11 cellular contexts compared by ENCODE assay signal in genomic region chr2:219551412-219551811, GRCh38. TPM values are rescaled to one million over a fixed set of nuclear protein-coding genes. Genes with fewer than 3 reads are reported as not detected.
DNase-seq lines count a peak whose midpoint lies in the region; ATAC-seq and TF ChIP-seq lines count a peak whose summit lies in the region.
"Had no signal": no experiment of that assay in that cellular context is flagged by ENCODE, and none has a peak within 500 bp of the region (broad histone marks: within the 10 kb centered on the region; RNA-seq: fewer than 3 reads in every experiment).

No MANE protein-coding gene starts in this region.

- TF ChIP-seq POLR2A in erythroblast (IDR thresholded peaks at IDR 0.05; ENCODE audit: low read length), result no peak

- H3K27ac ChIP-seq in effector memory CD4-positive, alpha-beta T cell (ENCODE audit: insufficient read depth, low read length, poor library complexity, severe bottlenecking), result no peak overlapping the region
- H3K27ac ChIP-seq in CD4-positive, alpha-beta T cell (ENCODE audit: low read depth, low read length), result no peak overlapping the region
- H3K27ac ChIP-seq: cardiac muscle cell had no signal

- intact Hi-C loops in CD4-positive, alpha-beta T cell (cut with DNase I, micrococcal nuclease), result no loop called here

- no peak overlapping the region for H3K4me3 ChIP-seq in effector memory CD4-positive, alpha-beta T cell (ENCODE audit: insufficient read depth, low read depth, low read length, poor library complexity, severe bottlenecking)

- H3K4me1 Mint-ChIP-seq in osteocyte (ENCODE audit: unreplicated experiment), result peaks cover 15% of the 10 kb centered on the region
- peaks cover 17% of the 10 kb centered on the region for H3K4me1 Mint-ChIP-seq in CD4-positive, alpha-beta T cell (ENCODE audit: low read depth)

- H3K36me3 ChIP-seq in effector memory CD4-positive, alpha-beta T cell (ENCODE audit: control insufficient read depth, insufficient read depth, low read length), result no peaks in the 10 kb centered on the region

- H3K36me3 Mint-ChIP-seq in osteocyte (ENCODE audit: unreplicated experiment), result peaks cover 4% of the 10 kb centered on the region
- no peaks in the 10 kb centered on the region for H3K36me3 Mint-ChIP-seq in CD4-positive, alpha-beta T cell (ENCODE audit: low read depth)

- peaks cover 15% of the 10 kb centered on the region for H3K4me1 ChIP-seq in effector memory CD4-positive, alpha-beta T cell (ENCODE audit: control insufficient read depth, insufficient read depth, low read length, poor library complexity, severe bottlenecking)

- H3K9me3 Mint-ChIP-seq in osteocyte (ENCODE audit: unreplicated experiment), result no peaks in the 10 kb centered on the region
- no peaks in the 10 kb centered on the region for H3K9me3 Mint-ChIP-seq in CD4-positive, alpha-beta T cell

- CTCF ChIA-PET in CD4-positive, alpha-beta T cell (lab: Charles Lee), result interaction anchor here (1.1 to 3.1 kb wide), 2 partner anchors 9 to 46 kb away, joined by 3 to 9 read pairs; partner anchors contain the start of gene STK11IP

- H3K27me3 Mint-ChIP-seq in osteocyte (ENCODE audit: unreplicated experiment), result no peaks in the 10 kb centered on the region
- H3K27me3 Mint-ChIP-seq in CD4-positive, alpha-beta T cell, result peaks cover 53% of the 10 kb centered on the region

- H3K27me3 ChIP-seq in effector memory CD4-positive, alpha-beta T cell (replicated peaks; ENCODE audit: control insufficient read depth, insufficient read depth, low read length, poor library complexity, severe bottlenecking), result peaks cover 23% of the 10 kb centered on the region
- peaks cover 41% of the 10 kb centered on the region for H3K27me3 ChIP-seq in CD4-positive, alpha-beta T cell (ENCODE audit: control insufficient read depth, insufficient read depth, low read length)
- H3K27me3 ChIP-seq: cardiac muscle cell had no signal

- POLR2A ChIA-PET in CD4-positive, alpha-beta T cell (lab: Charles Lee), result interaction anchor here (0.8 to 2.0 kb wide), 2 partner anchors 8 to 164 kb away, joined by 3 to 17 read pairs; partner anchors contain the start of genes CHPF, DNPEP and TMEM198

- H3K9me3 ChIP-seq in effector memory CD4-positive, alpha-beta T cell (ENCODE audit: control insufficient read depth, low read length), result no peaks in the 10 kb centered on the region
- no peaks in the 10 kb centered on the region for H3K9me3 ChIP-seq in CD4-positive, alpha-beta T cell (ENCODE audit: control insufficient read depth, low read length)

- no peak overlapping the region for H3K27ac Mint-ChIP-seq in osteocyte (ENCODE audit: unreplicated experiment)
- H3K27ac Mint-ChIP-seq in CD4-positive, alpha-beta T cell, result no peak overlapping the region

- ATAC-seq in CD4-positive, alpha-beta T cell (ENCODE audit: poor library complexity), result no peak

- DNase-seq in DMS53 (lab: John Stamatoyannopoulos, UW), result peak; percentile 80
- peak; percentile 86 for DNase-seq in NCI-H226
- peak; percentile 82 to 83 for DNase-seq in erythroblast (lab: John Stamatoyannopoulos, UW)
- no peak for DNase-seq in osteocyte (ENCODE audit: extremely low spot score, unreplicated experiment)
- DNase-seq in effector memory CD4-positive, alpha-beta T cell, result no peak
- no peak for DNase-seq in CD4-positive, alpha-beta T cell
- no peak for DNase-seq in cerebellar cortex (ENCODE audit: low spot score)
- no peak for DNase-seq in activated CD4-positive, CD25-positive, alpha-beta regulatory T cell treated with anti-CD3 and anti-CD28 coated beads, Interleukin-2, amount 50 U/mL, for 72 hours
- DNase-seq: occipital lobe had no signal

- TF ChIP-seq CTCF in osteocyte (IDR thresholded peaks at IDR 0.05), result no peak
- no peak for TF ChIP-seq CTCF in CD4-positive, alpha-beta T cell (IDR thresholded peaks at IDR 0.05)

- peak overlapping the region; percentile 76 for H3K4me3 Mint-ChIP-seq in osteocyte (ENCODE audit: unreplicated experiment)
- no peak overlapping the region for H3K4me3 Mint-ChIP-seq in CD4-positive, alpha-beta T cell

RNA-seq across cellular contexts. Expression of gene TMEM198, which starts 7.6 kb away (rescaled TPM):
- 5.3 and 6.7 TPM in 2 replicates for total RNA-seq in osteocyte
- under 1 TPM; 0.47 to 0.91 TPM for total RNA-seq in CD4-positive, alpha-beta T cell

RNA-seq across cellular contexts. Expression of gene CHPF, which starts 7.8 kb away (rescaled TPM):
- 144 and 151 TPM in 2 replicates for total RNA-seq in osteocyte
- total RNA-seq in CD4-positive, alpha-beta T cell, result 1 to 10 TPM; 6.5 to 7.1 TPM

RNA-seq across cellular contexts. Expression of gene OBSL1, which starts 19.9 kb away (rescaled TPM):
- 168 and 174 TPM in 2 replicates for total RNA-seq in osteocyte
- under 1 TPM; 0.31 to 0.49 TPM for total RNA-seq in CD4-positive, alpha-beta T cell
- total RNA-seq: T-helper 2 cell treated with Interferon-gamma antibody and Interleukin-4, amounts not matched to agents 100 ng/mL and 5 ng/mL, for 36 hours had no signal

RNA-seq across cellular contexts. Expression of gene INHA, which starts 20.7 kb away (rescaled TPM):
- total RNA-seq in osteocyte, result 1.2 and 1.4 TPM in 2 replicates
- not detected for total RNA-seq in CD4-positive, alpha-beta T cell
- total RNA-seq: occipital lobe; T-helper 2 cell treated with Interferon-gamma antibody and Interleukin-4, amounts not matched to agents 100 ng/mL and 5 ng/mL, for 36 hours had no signal

RNA-seq across cellular contexts. Expression of gene ASIC4, which starts 37.1 kb away (rescaled TPM):
- 0.11 and 0.13 TPM in 2 replicates for total RNA-seq in osteocyte
- under 1 TPM; 0.08 to 0.17 TPM for total RNA-seq in CD4-positive, alpha-beta T cell

Comparison
In these comparisons a context has a peak if more than half of its experiments do, and no peak if none do; other contexts are left out.
1. DNase-seq: peak in DMS53 (single experiment), NCI-H226 (single experiment) and erythroblast (2 of 2); none in osteocyte (single experiment), effector memory CD4-positive, alpha-beta T cell (0 of 3), CD4-positive, alpha-beta T cell (0 of 10), cerebellar cortex (single experiment) and activated CD4-positive, CD25-positive, alpha-beta regulatory T cell treated with anti-CD3 and anti-CD28 coated beads, Interleukin-2, amount 50 U/mL, for 72 hours (single experiment).
2. RNA of gene CHPF, which starts 7.8 kb away (total RNA-seq): 144 to 151 TPM in osteocyte; 6.5 to 7.1 TPM in CD4-positive, alpha-beta T cell; every median in the first group is over 10 times any median in the second.
3. RNA of gene OBSL1, which starts 19.9 kb away (total RNA-seq): 168 to 174 TPM in osteocyte; 0.31 to 0.49 TPM in CD4-positive, alpha-beta T cell; every median in the first group is over 100 times any median in the second.